ENCODE assay signal across 14 cellular contexts in genomic region chr12:67780580-67781084, GRCh38.
DNase-seq lines count a peak whose midpoint lies in the region; ATAC-seq and TF ChIP-seq lines count a peak whose summit lies in the region.
"Had no signal": no experiment of that assay in that cellular context is flagged by ENCODE, and none has a peak within 500 bp of the region (broad histone marks: within the 10 kb centered on the region; RNA-seq: fewer than 3 reads in every experiment).

No MANE protein-coding gene starts in this region.

- no peaks in the 10 kb centered on the region for H3K79me2 ChIP-seq in neural progenitor cell (ENCODE audit: low read depth)

- H3K4me3 ChIP-seq in neural progenitor cell = no peak overlapping the region
- H3K4me3 ChIP-seq: A549, HAP-1 had no signal

- H3K36me3 ChIP-seq in neural progenitor cell = no peaks in the 10 kb centered on the region
- H3K36me3 ChIP-seq: HAP-1 had no signal

- no peak overlapping the region for H3K4me2 ChIP-seq in neural progenitor cell
- H3K4me2 ChIP-seq: A549 had no signal

- peaks cover 2% of the 10 kb centered on the region for H3K9me3 Mint-ChIP-seq in neural progenitor cell
- H3K9me3 Mint-ChIP-seq: CD8-positive, alpha-beta T cell had no signal

- H3F3A ChIP-seq in neural progenitor cell (ENCODE audit: low read depth) = no peaks in the 10 kb centered on the region

- H4K20me1 ChIP-seq in neural progenitor cell (ENCODE audit: low read depth) = no peaks in the 10 kb centered on the region

- H2AFZ ChIP-seq in neural progenitor cell (replicated peaks) = no peak overlapping the region

- H3K9ac ChIP-seq in neural progenitor cell = no peak overlapping the region

- H3K36me3 Mint-ChIP-seq in neural progenitor cell = no peaks in the 10 kb centered on the region
- H3K36me3 Mint-ChIP-seq: CD14-positive monocyte; CD8-positive, alpha-beta T cell had no signal

- no peaks in the 10 kb centered on the region for H3K4me1 Mint-ChIP-seq in neural progenitor cell

- no peaks in the 10 kb centered on the region for H3K9me3 ChIP-seq in neural progenitor cell (ENCODE audit: low read depth)
- H3K9me3 ChIP-seq: A549, Caco-2, HAP-1 had no signal

- DNase-seq in HPDE6-E6E7 (ENCODE audit: extremely low spot score) (peak; percentile 31), RPMI7951 (ENCODE audit: low read depth) (peak; percentile 46), islet precursor cell (peak; percentile 72), NCI-H1436 (lab: John Stamatoyannopoulos, UW) (no peak), neural progenitor cell (ENCODE audit: low spot score) (no peak), AG20443 (ENCODE audit: low spot score) (no peak)
- DNase-seq: Caco-2; CD8-positive, alpha-beta T cell; DND-41; KBM-7 had no signal

- no peak overlapping the region for H3K4me3 Mint-ChIP-seq in neural progenitor cell
- H3K4me3 Mint-ChIP-seq: CD14-positive monocyte; CD8-positive, alpha-beta T cell had no signal

- no peak overlapping the region for H3K27ac Mint-ChIP-seq in neural progenitor cell
- H3K27ac Mint-ChIP-seq: CD14-positive monocyte; CD8-positive, alpha-beta T cell had no signal

- no peaks in the 10 kb centered on the region for H3K27me3 ChIP-seq in neural progenitor cell

- no peaks in the 10 kb centered on the region for H3K4me1 ChIP-seq in neural progenitor cell
- H3K4me1 ChIP-seq: A549, Caco-2, HAP-1 had no signal

- TF ChIP-seq CTCF in neural progenitor cell (IDR thresholded peaks at IDR 0.05) = no peak

- no peaks in the 10 kb centered on the region for H3K27me3 Mint-ChIP-seq in neural progenitor cell (ENCODE audit: insufficient read depth, low read depth)

- no peak overlapping the region for H3K27ac ChIP-seq in neural progenitor cell
- H3K27ac ChIP-seq: A549 had no signal

- no peak for ATAC-seq in HG03378 (IDR thresholded peaks at IDR 0.05; ENCODE audit: unreplicated experiment)
- ATAC-seq: A549; CD8-positive, alpha-beta T cell had no signal

Comparison
In these comparisons a context has a peak if more than half of its experiments do, and no peak if none do; other contexts are left out.
1. DNase-seq: peak in HPDE6-E6E7 (single experiment), RPMI7951 (single experiment) and islet precursor cell (single experiment); none in NCI-H1436 (single experiment), neural progenitor cell (single experiment) and AG20443 (single experiment).